In genomic region chr19:17796013-17796837, GRCh38 we compare ENCODE assay signal across 15 cellular contexts. TPM values are rescaled to one million over a fixed set of nuclear protein-coding genes. Genes with fewer than 3 reads are reported as not detected.
DNase-seq lines count a peak whose midpoint lies in the region; ATAC-seq, FAIRE-seq and TF ChIP-seq lines count a peak whose summit lies in the region.
"Had no signal": no experiment of that assay in that cellular context is flagged by ENCODE, and none has a peak within 500 bp of the region (broad histone marks: within the 10 kb centered on the region; RNA-seq: fewer than 3 reads in every experiment).

No MANE protein-coding gene starts in this region.

- intact Hi-C loops in pancreas (cut with DNase I), result no loop called here
- intact Hi-C loops in activated CD4-positive, alpha-beta memory T cell treated with anti-CD3 and anti-CD28 coated beads for 36 hours (cut with micrococcal nuclease), result loop anchor here (2.0 kb wide), 1 partner anchor 51 kb away; the partner anchor contains the start of gene JAK3

- TF ChIP-seq CTCF in H9 (conservative IDR thresholded peaks at IDR 0.05) (no peak), RWPE2 (IDR thresholded peaks at IDR 0.05; ENCODE audit: poor library complexity, severe bottlenecking) (no peak), hepatocyte (IDR thresholded peaks at IDR 0.05; ENCODE audit: poor library complexity) (no peak), pancreas (IDR thresholded peaks at IDR 0.05) (no peak)

- H3K14ac ChIP-seq in H9 (ENCODE audit: insufficient read depth, low read length), result no peak overlapping the region

- FAIRE-seq in pancreas (lab: Jason Lieb, UNC), result no peak
- FAIRE-seq: frontal cortex had no signal

- H4K5ac ChIP-seq in H9 (ENCODE audit: insufficient read length, low read depth, low read length), result no peak overlapping the region

- POLR2A ChIA-PET in activated CD4-positive, alpha-beta memory T cell treated with anti-CD3 and anti-CD28 coated beads for 36 hours (lab: Charles Lee), result no interaction called here

- no peaks in the 10 kb centered on the region for H3K9me2 ChIP-seq in hepatocyte (replicated peaks; ENCODE audit: insufficient read depth)

- H3K4me1 ChIP-seq in H9 (ENCODE audit: insufficient read depth, low read length), result no peaks in the 10 kb centered on the region
- H3K4me1 ChIP-seq in RWPE2 (ENCODE audit: insufficient read depth, poor library complexity, severe bottlenecking), result peaks cover 27% of the 10 kb centered on the region
- H3K4me1 ChIP-seq in hepatocyte (ENCODE audit: insufficient read depth), result peaks cover 18% of the 10 kb centered on the region
- H3K4me1 ChIP-seq in pancreas, result peaks cover 0 to 17% (median 14%) of the 10 kb centered on the region in 3 donors

- no peaks in the 10 kb centered on the region for H4K20me1 ChIP-seq in H9 (ENCODE audit: control insufficient read depth, insufficient read depth, insufficient read length)
- H4K20me1 ChIP-seq in hepatocyte (ENCODE audit: insufficient read depth, poor library complexity, severe bottlenecking), result no peaks in the 10 kb centered on the region

- peaks cover 2 to 14% of the 10 kb centered on the region in 2 experiments; a peak in 3 of 4 replicates for H3K4me1 Mint-ChIP-seq in H9
- H3K4me1 Mint-ChIP-seq in activated CD4-positive, alpha-beta memory T cell treated with anti-CD3 and anti-CD28 coated beads for 36 hours (ENCODE audit: low read depth), result peaks cover 46% of the 10 kb centered on the region
- peaks cover 29% of the 10 kb centered on the region for H3K4me1 Mint-ChIP-seq in stimulated activated memory B cell treated with anti-CD40 and anti-IgM and Interleukin-4, amounts not matched to agents 10 μg/mL and 1 μg/mL and 100 μg/mL, for 72 hours

- H3K4me2 ChIP-seq in H9 (ENCODE audit: insufficient read depth, insufficient read length, low read length), result peak overlapping the region; percentile 53
- peak overlapping the region; percentile 77 for H3K4me2 ChIP-seq in hepatocyte

- no peak overlapping the region for H2BK120ac ChIP-seq in H9 (ENCODE audit: low read depth, low read length, poor library complexity, severe bottlenecking)

- H2BK12ac ChIP-seq in H9 (ENCODE audit: insufficient read length, low read depth, low read length), result no peak overlapping the region

- H2AK5ac ChIP-seq in H9 (ENCODE audit: insufficient read length, low read length), result no peak overlapping the region

- H2AFZ ChIP-seq in H9 (ENCODE audit: low read length) (no peak overlapping the region), hepatocyte (no peak overlapping the region)

- H3K79me2 ChIP-seq in H9 (ENCODE audit: insufficient read depth, low read length), result no peaks in the 10 kb centered on the region
- H3K79me2 ChIP-seq in hepatocyte, result peaks cover 19% of the 10 kb centered on the region

- no peak overlapping the region for H3K4ac ChIP-seq in H9 (ENCODE audit: low read depth, low read length)

- H2BK20ac ChIP-seq in H9 (ENCODE audit: low read depth, low read length, poor library complexity, severe bottlenecking), result no peak overlapping the region

- H2BK5ac ChIP-seq in H9 (ENCODE audit: insufficient read length, low read length), result no peak overlapping the region

- no peak overlapping the region for H3K23ac ChIP-seq in H9 (ENCODE audit: insufficient read length, low read depth, low read length)

- H3K27me3 Mint-ChIP-seq in H9 (ENCODE audit: low read depth), result peaks cover 31% of the 10 kb centered on the region
- peaks cover 5% of the 10 kb centered on the region for H3K27me3 Mint-ChIP-seq in activated CD4-positive, alpha-beta memory T cell treated with anti-CD3 and anti-CD28 coated beads for 36 hours
- peaks cover 26% of the 10 kb centered on the region for H3K27me3 Mint-ChIP-seq in stimulated activated memory B cell treated with anti-CD40 and anti-IgM and Interleukin-4, amounts not matched to agents 10 μg/mL and 1 μg/mL and 100 μg/mL, for 72 hours
- H3K27me3 Mint-ChIP-seq: activated naive CD8-positive, alpha-beta T cell had no signal

- H3K36me3 ChIP-seq in RWPE2 (ENCODE audit: low read depth) (no peaks in the 10 kb centered on the region), hepatocyte (replicated peaks; ENCODE audit: insufficient read depth, low read depth) (no peaks in the 10 kb centered on the region), pancreas (no peaks in the 10 kb centered on the region)

- no peak overlapping the region for H3K18ac ChIP-seq in H9 (ENCODE audit: insufficient read length, low read depth, low read length)

- H3K4me3 ChIP-seq in RWPE2 (ENCODE audit: severe bottlenecking), result peak overlapping the region; percentile 58
- H3K4me3 ChIP-seq in hepatocyte, result no peak overlapping the region
- peak overlapping the region in 1 of 4 donors; percentile 39 for H3K4me3 ChIP-seq in pancreas

- no peak overlapping the region for H2BK15ac ChIP-seq in H9 (ENCODE audit: low read depth, low read length)

- H3K9ac ChIP-seq in H9 (ENCODE audit: extremely low read depth, insufficient read length, low read length), result no peak overlapping the region

- H3K56ac ChIP-seq in H9 (ENCODE audit: insufficient read length, low read depth, low read length), result no peak overlapping the region

- CTCF ChIA-PET in activated CD4-positive, alpha-beta memory T cell treated with anti-CD3 and anti-CD28 coated beads for 36 hours (lab: Charles Lee), result interaction anchor here (1.4 to 1.7 kb wide), 3 partner anchors 11 to 60 kb away, joined by 3 to 6 read pairs (median 4); no protein-coding TSS in a partner anchor

- H3T11ph ChIP-seq in H9 (ENCODE audit: low read length), result no peak overlapping the region

- H4K91ac ChIP-seq in H9 (ENCODE audit: insufficient read length, low read depth, low read length), result no peak overlapping the region

- ATAC-seq in RWPE2 (ENCODE audit: low read depth) (peak; percentile 49), pancreas (peak; percentile 20 to 41 (median 23)), HG02885 (IDR thresholded peaks at IDR 0.05; ENCODE audit: poor library complexity, unreplicated experiment) (no peak)
- ATAC-seq in stimulated activated memory B cell treated with anti-CD40 and anti-IgM and Interleukin-4, amounts not matched to agents 10 μg/mL and 1 μg/mL and 100 μg/mL, for 72 hours, result no peak

- no peaks in the 10 kb centered on the region for H3K9me3 Mint-ChIP-seq in H9
- no peaks in the 10 kb centered on the region for H3K9me3 Mint-ChIP-seq in activated CD4-positive, alpha-beta memory T cell treated with anti-CD3 and anti-CD28 coated beads for 36 hours
- H3K9me3 Mint-ChIP-seq in stimulated activated memory B cell treated with anti-CD40 and anti-IgM and Interleukin-4, amounts not matched to agents 10 μg/mL and 1 μg/mL and 100 μg/mL, for 72 hours, result no peaks in the 10 kb centered on the region

- H3K27ac Mint-ChIP-seq in H9, result no peak overlapping the region
- no peak overlapping the region for H3K27ac Mint-ChIP-seq in activated CD4-positive, alpha-beta memory T cell treated with anti-CD3 and anti-CD28 coated beads for 36 hours
- H3K27ac Mint-ChIP-seq in stimulated activated memory B cell treated with anti-CD40 and anti-IgM and Interleukin-4, amounts not matched to agents 10 μg/mL and 1 μg/mL and 100 μg/mL, for 72 hours, result no peak overlapping the region
- H3K27ac Mint-ChIP-seq: activated naive CD8-positive, alpha-beta T cell had no signal

- peaks cover 12% of the 10 kb centered on the region for H3K23me2 ChIP-seq in H9 (ENCODE audit: insufficient read length, low read depth, low read length, poor library complexity, severe bottlenecking)

- no CpG with 5 or more reads among the region's 6 CpGs for WGBS in H9 (ENCODE audit: extremely low coverage, insufficient read length, low lambda C conversion rate)
- 72% methylated on average over 6 of the region's 6 CpGs for WGBS in hepatocyte (ENCODE audit: low lambda C conversion rate, missing lambda C conversion rate)
- 70% methylated on average over 6 of the region's 6 CpGs for WGBS in pancreas, 2 donors

- no peaks in the 10 kb centered on the region for H3K79me1 ChIP-seq in H9 (ENCODE audit: insufficient read depth, low read depth, low read length, poor library complexity, severe bottlenecking)

- H3K27me3 ChIP-seq in H9 (ENCODE audit: insufficient read depth, low read length) (no peaks in the 10 kb centered on the region; the same call in 1 of the 2 replicates), RWPE2 (ENCODE audit: insufficient read depth, poor library complexity, severe bottlenecking) (no peaks in the 10 kb centered on the region), hepatocyte (peaks cover 19% of the 10 kb centered on the region), pancreas (no peaks in the 10 kb centered on the region)

- no peak for DNase-seq in H9
- DNase-seq in RWPE2 (ENCODE audit: low spot score), result no peak
- peak; percentile 78 for DNase-seq in hepatocyte (ENCODE audit: low spot score)
- DNase-seq in pancreas, result peak in 1 of 6 donors; percentile 41
- no peak for DNase-seq in activated CD4-positive, alpha-beta memory T cell treated with anti-CD3 and anti-CD28 coated beads for 36 hours
- no peak for DNase-seq in D341Med (ENCODE audit: low spot score)
- DNase-seq: NCI-H2081; NCI-H69; stimulated activated naive CD4-positive, alpha-beta T cell treated with Interleukin-2 at 50 U/mL for 16 hours had no signal

- peak overlapping the region; percentile 67 to 84; a peak in 3 of 5 replicates for H3K4me3 Mint-ChIP-seq in H9
- no peak overlapping the region for H3K4me3 Mint-ChIP-seq in activated CD4-positive, alpha-beta memory T cell treated with anti-CD3 and anti-CD28 coated beads for 36 hours
- H3K4me3 Mint-ChIP-seq in stimulated activated memory B cell treated with anti-CD40 and anti-IgM and Interleukin-4, amounts not matched to agents 10 μg/mL and 1 μg/mL and 100 μg/mL, for 72 hours, result no peak overlapping the region

- no peak overlapping the region for H3K27ac ChIP-seq in H9 (ENCODE audit: insufficient read length, low read depth, low read length)
- peak overlapping the region; percentile 85 for H3K27ac ChIP-seq in RWPE2 (ENCODE audit: poor library complexity, severe bottlenecking)
- H3K27ac ChIP-seq in hepatocyte, result peak overlapping the region; percentile 97
- H3K27ac ChIP-seq in pancreas, result peak overlapping the region in 3 of 4 donors; percentile 14 to 72 (median 64)

- H3K9me3 ChIP-seq in H9 (ENCODE audit: control insufficient read depth, low read depth, low read length), result no peaks in the 10 kb centered on the region
- no peaks in the 10 kb centered on the region for H3K9me3 ChIP-seq in RWPE2 (ENCODE audit: severe bottlenecking)
- no peaks in the 10 kb centered on the region for H3K9me3 ChIP-seq in hepatocyte (ENCODE audit: low read depth)
- no peaks in the 10 kb centered on the region for H3K9me3 ChIP-seq in pancreas

- no peaks in the 10 kb centered on the region for H3K36me3 Mint-ChIP-seq in H9 (ENCODE audit: insufficient read depth in 1 of 3, low read depth in 3 of 3)
- no peaks in the 10 kb centered on the region for H3K36me3 Mint-ChIP-seq in activated CD4-positive, alpha-beta memory T cell treated with anti-CD3 and anti-CD28 coated beads for 36 hours
- no peaks in the 10 kb centered on the region for H3K36me3 Mint-ChIP-seq in stimulated activated memory B cell treated with anti-CD40 and anti-IgM and Interleukin-4, amounts not matched to agents 10 μg/mL and 1 μg/mL and 100 μg/mL, for 72 hours
- H3K36me3 Mint-ChIP-seq: activated naive CD8-positive, alpha-beta T cell had no signal

- no peak overlapping the region for H4K8ac ChIP-seq in H9 (replicated peaks; ENCODE audit: insufficient read length, low read depth, low read length)

RNA-seq across cellular contexts. Expression of gene B3GNT3, which starts 1.3 kb away (rescaled TPM):
- total RNA-seq in H9 (2021) (0.96 and 1.0 TPM in 2 replicates), hepatocyte (19.1 and 22.6 TPM in 2 replicates), pancreas (1 to 10 TPM; 2.1 to 6.0 (median 3.9) TPM)
- polyA plus RNA-seq in hepatocyte (14.6 and 16.7 TPM in 2 replicates), pancreas (1 to 10 TPM; 1.7 to 2.6 TPM)
- total RNA-seq in activated CD4-positive, alpha-beta memory T cell treated with anti-CD3 and anti-CD28 coated beads for 36 hours, result under 1 TPM; 0.26 to 0.34 TPM
- total RNA-seq: frontal cortex had no signal
- polyA plus RNA-seq: BJ had no signal

RNA-seq across cellular contexts. Expression of gene INSL3, which starts 25.1 kb away (rescaled TPM):
- total RNA-seq in H9 (2021), result 0.61 and 0.63 TPM in 2 replicates
- not detected in 2 replicates for total RNA-seq in hepatocyte
- 0.21 and 0.35 TPM in 2 replicates for polyA plus RNA-seq in hepatocyte
- not detected for total RNA-seq in pancreas
- polyA plus RNA-seq in pancreas, result not detected
- 1 to 10 TPM; 6.8 to 8.3 TPM for total RNA-seq in activated CD4-positive, alpha-beta memory T cell treated with anti-CD3 and anti-CD28 coated beads for 36 hours
- total RNA-seq: Daoy, frontal cortex had no signal

RNA-seq across cellular contexts. Expression of gene FCHO1, which starts 44.9 kb away (rescaled TPM):
- 13.1 and 13.7 TPM in 2 replicates for total RNA-seq in H9 (2021)
- total RNA-seq in hepatocyte, result 2.1 and 2.2 TPM in 2 replicates
- 1.9 and 2.3 TPM in 2 replicates for polyA plus RNA-seq in hepatocyte
- 1 to 10 TPM in 3 of 6 donors, under 1 TPM in 3; 0.43 to 2.5 (median 1.2) TPM for total RNA-seq in pancreas
- polyA plus RNA-seq in pancreas, result 1 to 10 TPM; 1.3 to 1.4 TPM
- 10 to 100 TPM; 54.3 to 54.5 TPM for total RNA-seq in activated CD4-positive, alpha-beta memory T cell treated with anti-CD3 and anti-CD28 coated beads for 36 hours

RNA-seq across cellular contexts. Expression of gene JAK3, which starts 51.6 kb away (rescaled TPM):
- total RNA-seq in H9 (2021) (3.3 and 3.5 TPM in 2 replicates), hepatocyte (2.2 and 3.2 TPM in 2 replicates), pancreas (1 to 10 TPM; 1.1 to 6.6 (median 1.7) TPM)
- polyA plus RNA-seq in hepatocyte (3.0 and 3.6 TPM in 2 replicates), pancreas (1 to 10 TPM; 2.9 to 4.3 TPM)
- total RNA-seq in activated CD4-positive, alpha-beta memory T cell treated with anti-CD3 and anti-CD28 coated beads for 36 hours, result 100 to 1,000 TPM; 200 to 217 TPM

Comparison
In these comparisons a context has a peak if more than half of its experiments do, and no peak if none do; other contexts are left out.
1. H3K4me3 Mint-ChIP-seq: peak in H9 (2 of 2); none in activated CD4-positive, alpha-beta memory T cell treated with anti-CD3 and anti-CD28 coated beads for 36 hours (single experiment) and stimulated activated memory B cell treated with anti-CD40 and anti-IgM and Interleukin-4, amounts not matched to agents 10 μg/mL and 1 μg/mL and 100 μg/mL, for 72 hours (single experiment).
2. ATAC-seq: peak in RWPE2 (single experiment) and pancreas (4 of 4); none in stimulated activated memory B cell treated with anti-CD40 and anti-IgM and Interleukin-4, amounts not matched to agents 10 μg/mL and 1 μg/mL and 100 μg/mL, for 72 hours (single experiment) and HG02885 (single experiment).